In genomic region chr15:89492934-89493631, GRCh38 we compare ENCODE assay signal across 2 cellular contexts.
TF ChIP-seq lines count a peak whose summit lies in the region.

No MANE protein-coding gene starts in this region.

TF ChIP-seq in HEK293, 187 proteins besides CTCF, POLR2A, EP300 and RAD21:
- TF ChIP-seq ZBTB26 (tag by site-specific recombination; optimal IDR thresholded peaks at IDR 0.05) (no peak), ZIC2 (tag by site-specific recombination; IDR thresholded peaks at IDR 0.05) (peak; percentile 76), ZXDB (tag by site-specific recombination; IDR thresholded peaks at IDR 0.05) (no peak), ZNF549 (tag by site-specific recombination; IDR thresholded peaks at IDR 0.05) (no peak)

TF ChIP-seq in H1, 55 proteins besides CTCF, POLR2A, EP300 and RAD21:
- TF ChIP-seq SAP30 (IDR thresholded peaks at IDR 0.05; ENCODE audit: insufficient read depth, insufficient replicate concordance, low read length) (no peak), CREB1 (IDR thresholded peaks at IDR 0.05) (no peak), ATF3 (IDR thresholded peaks at IDR 0.05; ENCODE audit: insufficient read depth, low read depth, low read length) (no peak), BACH1 (IDR thresholded peaks at IDR 0.05; ENCODE audit: low read length) (no peak), JUN (IDR thresholded peaks at IDR 0.05; ENCODE audit: low read depth, low read length) (no peak), FOSL1 (IDR thresholded peaks at IDR 0.05; ENCODE audit: insufficient read depth, low read depth, low read length) (no peak), BCL11A (IDR thresholded peaks at IDR 0.05; ENCODE audit: low read depth in 2 of 2, low read length in 2 of 2) (no peak), EZH2 (IDR thresholded peaks at IDR 0.05; ENCODE audit: low read depth, low read length, severe bottlenecking) (no peak), SRF (IDR thresholded peaks at IDR 0.05; ENCODE audit: low read depth, low read length) (no peak), TCF12 (IDR thresholded peaks at IDR 0.05; ENCODE audit: low read depth, low read length) (no peak)
